26 cellular contexts compared by ENCODE assay signal in genomic region chrX:138849521-138849920, GRCh38.
"Had no signal": no experiment of that assay in that cellular context is flagged by ENCODE, and none has a peak within 500 bp of the region (broad histone marks: within the 10 kb centered on the region; RNA-seq: fewer than 3 reads in every experiment).

No MANE protein-coding gene starts in this region.

- H3K36me3 ChIP-seq: colonic mucosa, esophagus squamous epithelium, gastrocnemius medialis, heart right ventricle, left lung, lower lobe of right lung had no signal

- H3K4me3 Mint-ChIP-seq: dendritic cell treated with granulocyte-macrophage colony-stimulating factor and Interleukin-4, amounts not matched to agents 40 ng/mL and 50 ng/mL, for 4 days; effector memory CD8-positive, alpha-beta T cell; endodermal cell; mesothelial cell of epicardium; naive B cell; naive thymus-derived CD8-positive, alpha-beta T cell had no signal

- H3K27ac ChIP-seq: colonic mucosa, epithelial cell of prostate, esophagus squamous epithelium, gastrocnemius medialis, heart right ventricle, left lung, lower lobe of right lung had no signal

- H3K27me3 Mint-ChIP-seq: effector memory CD8-positive, alpha-beta T cell; naive B cell; naive thymus-derived CD8-positive, alpha-beta T cell had no signal

- H3K27ac Mint-ChIP-seq: dendritic cell treated with granulocyte-macrophage colony-stimulating factor and Interleukin-4, amounts not matched to agents 40 ng/mL and 50 ng/mL, for 4 days; effector memory CD8-positive, alpha-beta T cell; endodermal cell; mesothelial cell of epicardium; naive B cell; naive thymus-derived CD8-positive, alpha-beta T cell had no signal

- DNase-seq: colonic mucosa; effector CD8-positive, alpha-beta T cell; effector memory CD8-positive, alpha-beta T cell; endodermal cell; erythroblast; esophagus squamous epithelium; foreskin melanocyte; gastrocnemius medialis; glutamatergic neuron; head of caudate nucleus; heart right ventricle; hippocampal formation; left cardiac atrium; left lung; left ventricle myocardium superior; lower lobe of right lung; mesenchymal stem cell; mucosa of descending colon; naive B cell; naive thymus-derived CD8-positive, alpha-beta T cell had no signal

- H3K27me3 ChIP-seq: colonic mucosa, esophagus squamous epithelium, gastrocnemius medialis, left lung had no signal

- H3K9me3 ChIP-seq: colonic mucosa, esophagus squamous epithelium, gastrocnemius medialis, heart right ventricle, left lung, lower lobe of right lung, mucosa of descending colon had no signal

- FAIRE-seq: endometrium, islet of Langerhans, keratinocyte had no signal

- H3K4me3 ChIP-seq: colonic mucosa, esophagus squamous epithelium, gastrocnemius medialis, heart right ventricle, left lung, lower lobe of right lung, mucosa of descending colon had no signal

- H3K4me1 Mint-ChIP-seq: mesothelial cell of epicardium; naive B cell; naive thymus-derived CD8-positive, alpha-beta T cell had no signal

- H3K36me3 Mint-ChIP-seq: mesothelial cell of epicardium; naive B cell; naive thymus-derived CD8-positive, alpha-beta T cell had no signal

- H3K4me1 ChIP-seq: colonic mucosa, gastrocnemius medialis, heart right ventricle, left lung, lower lobe of right lung had no signal

- H3K9me3 Mint-ChIP-seq: dendritic cell treated with granulocyte-macrophage colony-stimulating factor and Interleukin-4, amounts not matched to agents 40 ng/mL and 50 ng/mL, for 4 days; effector memory CD8-positive, alpha-beta T cell; endodermal cell; mesothelial cell of epicardium; naive thymus-derived CD8-positive, alpha-beta T cell had no signal
